Comparison of ENCODE assay signal across 7 cellular contexts in genomic region chr1:95167503-95167902, GRCh38. TPM values are rescaled to one million over a fixed set of nuclear protein-coding genes. Genes with fewer than 3 reads are reported as not detected.
DNase-seq lines count a peak whose midpoint lies in the region; ATAC-seq, FAIRE-seq and TF ChIP-seq lines count a peak whose summit lies in the region.
"Not testable (repeated sequence)": the region's sequence is repeated elsewhere in the genome, so short reads cannot be mapped to it uniquely, and the experiment has no call there.

No MANE protein-coding gene starts in this region.

- H3F3A ChIP-seq in SK-N-SH (replicated peaks; ENCODE audit: insufficient read depth) = not testable (repeated sequence)

- not testable (repeated sequence) for TF ChIP-seq RAD21 in Ishikawa (IDR thresholded peaks at IDR 0.05; ENCODE audit: low read depth); SK-N-SH (IDR thresholded peaks at IDR 0.05; ENCODE audit: low read length)

- H4K20me1 ChIP-seq in SK-N-SH (ENCODE audit: insufficient read depth) = not testable (repeated sequence)

- not testable (repeated sequence) for H3K4me1 ChIP-seq in SK-N-SH (ENCODE audit: control insufficient read depth in 1 of 2, insufficient read depth in 2 of 2, low read depth in 1 of 2, low read length in 1 of 2); pancreas

- H3K9me2 ChIP-seq in SK-N-SH = not testable (repeated sequence)

- intact Hi-C loops in pancreas (cut with DNase I) = not testable (repeated sequence)

- CTCF ChIA-PET in SK-N-SH (lab: Yijun Ruan, JAX) = not testable (repeated sequence)

- not testable (repeated sequence) for H3K9ac ChIP-seq in SK-N-SH

- not testable (repeated sequence) for H2AFZ ChIP-seq in SK-N-SH (ENCODE audit: low read depth)

- not testable (repeated sequence) for H3K27ac ChIP-seq in SK-N-SH (ENCODE audit: low read depth in 2 of 2, low read length in 1 of 2); brain microvascular endothelial cell; pancreas

- DNase-seq in EH (ENCODE audit: low read depth) (peak; percentile 55), NCI-H446 treated with DMSO at 0.1 percent for 48 hours (lab: John Stamatoyannopoulos, UW) (peak; percentile 48), brain microvascular endothelial cell (peak; percentile 45), fibroblast of the aortic adventitia (ENCODE audit: low read depth) (peak; percentile 13), pancreas (peak in 4 of 6 donors; percentile 8 to 27 (median 22))
- DNase-seq in SK-N-SH = not testable (repeated sequence)

- 40% methylated on average over 5 of the region's 8 CpGs for WGBS in SK-N-SH (ENCODE audit: low lambda C conversion rate)
- WGBS in pancreas, 2 donors = 34 to 41% methylated on average over 7 to 8 of the region's 8 CpGs

- not testable (repeated sequence) for H3K9me3 ChIP-seq in SK-N-SH, pancreas

- not testable (repeated sequence) for H3K79me2 ChIP-seq in SK-N-SH (ENCODE audit: insufficient read depth)

- not testable (repeated sequence) for H3K36me3 ChIP-seq in SK-N-SH (replicated peaks in 1 of 2; ENCODE audit: control insufficient read depth in 1 of 2, insufficient read depth in 2 of 2, low read length in 1 of 2); brain microvascular endothelial cell (replicated peaks); pancreas

- not testable (repeated sequence) for H3K4me3 ChIP-seq in SK-N-SH (ENCODE audit: low read depth in 2 of 2, low read length in 1 of 2); brain microvascular endothelial cell (ENCODE audit: low read depth, low read length); fibroblast of the aortic adventitia (ENCODE audit: low read depth, low read length); pancreas

- in situ Hi-C loops in brain microvascular endothelial cell (cut with HindIII; ENCODE audit: low pct_ligation_motif_present, low sequenced_read_pairs) = not testable (repeated sequence)

- not testable (repeated sequence) for TF ChIP-seq EP300 in Ishikawa (IDR thresholded peaks at IDR 0.05; ENCODE audit: borderline replicate concordance); SK-N-SH (IDR thresholded peaks at IDR 0.05; ENCODE audit: borderline replicate concordance in 1 of 2, low read depth in 1 of 2, low read length in 1 of 2)

- FAIRE-seq in pancreas (lab: Jason Lieb, UNC) = not testable (repeated sequence)

- not testable (repeated sequence) for H3K27me3 ChIP-seq in SK-N-SH (ENCODE audit: insufficient read depth); brain microvascular endothelial cell (replicated peaks); pancreas

- POLR2A ChIA-PET in SK-N-SH (lab: Yijun Ruan, JAX) = not testable (repeated sequence)

- TF ChIP-seq CTCF in SK-N-SH (IDR thresholded peaks at IDR 0.05); brain microvascular endothelial cell (IDR thresholded peaks at IDR 0.05; ENCODE audit: low read depth, low read length, missing control alignments); fibroblast of the aortic adventitia (IDR thresholded peaks at IDR 0.05; ENCODE audit: insufficient read depth, low read length); pancreas (IDR thresholded peaks at IDR 0.05): not testable (repeated sequence)

- not testable (repeated sequence) for H3K4me2 ChIP-seq in SK-N-SH

- not testable (repeated sequence) for ATAC-seq in pancreas

TF ChIP-seq in Ishikawa, 13 proteins besides CTCF, POLR2A, EP300 and RAD21:
- TF ChIP-seq NFIC (IDR thresholded peaks at IDR 0.05) = peak; percentile 35; the same call in 1 of the 2 replicates
TF ChIP-seq in Ishikawa: peak in this region for 1; not testable (repeated sequence) for 12.

TF ChIP-seq in SK-N-SH, 30 proteins besides CTCF, POLR2A, EP300 and RAD21:
- peak; percentile 40; the same call in 1 of the 2 replicates for TF ChIP-seq NFIC (IDR thresholded peaks at IDR 0.05; ENCODE audit: borderline replicate concordance)
- TF ChIP-seq TCF12 (IDR thresholded peaks at IDR 0.05) = peak; percentile 26; the same call in 1 of the 2 replicates
TF ChIP-seq in SK-N-SH: peak in this region for 2; not testable (repeated sequence) for 28.

RNA-seq across cellular contexts. Expression of gene TLCD4, which starts 50.3 kb away (rescaled TPM):
- 0.69 and 0.96 TPM in 2 replicates for polyA plus RNA-seq in SK-N-SH (2012; rRNA removed)
- 1.3 and 1.6 TPM in 2 replicates for polyA plus RNA-seq in SK-N-SH (2012; cell fraction: cytosol; rRNA removed)
- polyA plus RNA-seq in SK-N-SH (2012; cell fraction: nucleus; rRNA removed) = 0.26 and 0.60 TPM in 2 replicates
- 0.25 and 0.36 TPM in 2 replicates for total RNA-seq in fibroblast of the aortic adventitia (ENCODE audit: low replicate concordance)
- 10 to 100 TPM; 12.3 to 19.5 (median 14.2) TPM for total RNA-seq in pancreas
- polyA plus RNA-seq in pancreas = 1 to 10 TPM; 2.1 to 4.5 TPM
